ENCODE assay signal across 33 cellular contexts in the genomic region with DNA sequence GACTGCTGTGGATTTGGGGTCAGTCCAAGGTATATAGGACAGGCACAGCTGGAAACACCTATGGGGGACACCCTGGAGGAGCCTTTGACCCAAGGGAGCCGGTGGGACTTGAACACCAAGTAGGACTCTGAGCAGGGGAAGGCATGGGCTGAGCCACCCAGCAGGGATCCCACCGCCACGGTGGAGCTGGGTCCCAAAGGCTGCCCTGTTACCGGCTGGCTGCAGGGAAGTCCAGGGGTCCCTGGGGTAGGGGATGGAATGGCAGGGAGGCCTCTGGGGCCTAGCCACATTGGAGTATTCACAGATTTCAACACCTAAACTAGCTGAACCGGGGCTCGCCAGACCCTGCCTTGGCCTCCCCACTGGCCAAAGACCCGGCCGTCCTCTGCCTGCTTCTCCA.
"Had no signal": no experiment of that assay in that cellular context is flagged by ENCODE, and none has a peak within 500 bp of the region (broad histone marks: within the 10 kb centered on the region; RNA-seq: fewer than 3 reads in every experiment).

No MANE protein-coding gene starts in this region.

- H3K4me3 Mint-ChIP-seq: activated B cell treated with CpG ODN at 0.5 μM for 24 hours; activated CD8-positive, alpha-beta memory T cell treated with anti-CD3 and anti-CD28 coated beads, Interleukin-2, amount 10 ng/mL, durations not matched to agents 7 days and 5 days; activated CD8-positive, alpha-beta T cell treated with anti-CD3 and anti-CD28 coated beads, Interleukin-2, amount 10 ng/mL, durations not matched to agents 7 days and 5 days; activated naive CD4-positive, alpha-beta T cell treated with anti-CD3 and anti-CD28 coated beads, Interleukin-2, amount 10 ng/mL, durations not matched to agents 7 days and 5 days; activated naive CD8-positive, alpha-beta T cell treated with anti-CD3 and anti-CD28 coated beads, Interleukin-2, amount 10 ng/mL, durations not matched to agents 7 days and 5 days; activated T-cell treated with anti-CD3 and anti-CD28 coated beads, Interleukin-2, amount 50 U/mL, for 72 hours; central memory CD8-positive, alpha-beta T cell; effector memory CD8-positive, alpha-beta T cell; T-helper 17 cell; T-helper 2 cell treated with Interferon-gamma antibody and Interleukin-4, amounts not matched to agents 5 μg/mL and 100 μg/mL, for 36 hours had no signal

- DNase-seq: activated B cell treated with CpG ODN at 0.5 μM for 24 hours; activated CD4-positive, alpha-beta T cell treated with anti-CD3 and anti-CD28 coated beads for 48 hours; activated CD4-positive, alpha-beta T cell treated with anti-CD3 and anti-CD28 coated beads, Interleukin-2, amount 50 U/mL, for 1 hour; activated CD4-positive, alpha-beta T cell treated with anti-CD3 and anti-CD28 coated beads, Interleukin-2, amount 50 U/mL, for 48 hours; activated CD8-positive, alpha-beta memory T cell treated with anti-CD3 and anti-CD28 coated beads, Interleukin-2, amount 10 ng/mL, durations not matched to agents 7 days and 5 days; activated CD8-positive, alpha-beta memory T cell treated with anti-CD3 and anti-CD28 coated beads, Interleukin-2, amount 50 U/mL, for 4 hours; activated CD8-positive, alpha-beta T cell treated with anti-CD3 and anti-CD28 coated beads, Interleukin-2, amount 10 ng/mL, durations not matched to agents 7 days and 5 days; activated gamma-delta T cell; activated naive CD4-positive, alpha-beta T cell; activated naive CD4-positive, alpha-beta T cell treated with anti-CD3 and anti-CD28 coated beads, Interleukin-2, amount 10 ng/mL, durations not matched to agents 7 days and 5 days; activated naive CD8-positive, alpha-beta T cell treated with anti-CD3 and anti-CD28 coated beads, Interleukin-2, amount 10 ng/mL, durations not matched to agents 7 days and 5 days; activated T-cell treated with anti-CD3 and anti-CD28 coated beads, Interleukin-2, amount 50 U/mL, for 1 hour; activated T-cell treated with anti-CD3 and anti-CD28 coated beads, Interleukin-2, amount 50 U/mL, for 72 hours; amniotic stem cell; anterior cingulate cortex; brain microvascular endothelial cell; cortex of kidney; dermis blood vessel endothelial cell; effector CD4-positive, alpha-beta T cell; effector memory CD8-positive, alpha-beta T cell; erythroblast; esophagus squamous epithelium; foreskin melanocyte; heart right ventricle; T-helper 1 cell; T-helper 17 cell; T1000; WERI-Rb-1 had no signal

- H3K36me3 Mint-ChIP-seq: activated naive CD4-positive, alpha-beta T cell treated with anti-CD3 and anti-CD28 coated beads, Interleukin-2, amount 10 ng/mL, durations not matched to agents 7 days and 5 days had no signal

- H3K36me3 ChIP-seq: brain microvascular endothelial cell, esophagus squamous epithelium, gastroesophageal sphincter, heart right ventricle, WERI-Rb-1 had no signal

- H3K4me1 ChIP-seq: esophagus squamous epithelium, gastroesophageal sphincter, heart right ventricle had no signal

- H3K27me3 ChIP-seq: brain microvascular endothelial cell, heart right ventricle had no signal

- H3K27ac ChIP-seq: brain microvascular endothelial cell, esophagus squamous epithelium, gastroesophageal sphincter, heart right ventricle, WERI-Rb-1 had no signal

- H3K4me1 Mint-ChIP-seq: activated B cell treated with CpG ODN at 0.5 μM for 24 hours; activated CD8-positive, alpha-beta memory T cell treated with anti-CD3 and anti-CD28 coated beads, Interleukin-2, amount 10 ng/mL, durations not matched to agents 7 days and 5 days; activated naive CD4-positive, alpha-beta T cell treated with anti-CD3 and anti-CD28 coated beads, Interleukin-2, amount 10 ng/mL, durations not matched to agents 7 days and 5 days; activated naive CD8-positive, alpha-beta T cell treated with anti-CD3 and anti-CD28 coated beads, Interleukin-2, amount 10 ng/mL, durations not matched to agents 7 days and 5 days; central memory CD8-positive, alpha-beta T cell; T-helper 17 cell had no signal

- H3K4me3 ChIP-seq: esophagus squamous epithelium, gastroesophageal sphincter, heart right ventricle had no signal

- H3K27ac Mint-ChIP-seq: activated CD8-positive, alpha-beta memory T cell treated with anti-CD3 and anti-CD28 coated beads, Interleukin-2, amount 10 ng/mL, durations not matched to agents 7 days and 5 days; activated CD8-positive, alpha-beta T cell treated with anti-CD3 and anti-CD28 coated beads, Interleukin-2, amount 10 ng/mL, durations not matched to agents 7 days and 5 days; activated naive CD4-positive, alpha-beta T cell treated with anti-CD3 and anti-CD28 coated beads, Interleukin-2, amount 10 ng/mL, durations not matched to agents 7 days and 5 days; activated naive CD4-positive, alpha-beta T cell treated with anti-CD3 and anti-CD28 coated beads, Interleukin-2, amount 50 U/mL, for 72 hours; activated naive CD8-positive, alpha-beta T cell treated with anti-CD3 and anti-CD28 coated beads, Interleukin-2, amount 10 ng/mL, durations not matched to agents 7 days and 5 days; activated T-cell treated with anti-CD3 and anti-CD28 coated beads, Interleukin-2, amount 50 U/mL, for 72 hours; effector memory CD8-positive, alpha-beta T cell; T-helper 17 cell; T-helper 2 cell treated with Interferon-gamma antibody and Interleukin-4, amounts not matched to agents 5 μg/mL and 100 μg/mL, for 36 hours had no signal

- ATAC-seq: activated CD4-positive, CD25-positive, alpha-beta regulatory T cell treated with anti-CD3 and anti-CD28 coated beads, Interleukin-2, amount 50 U/mL, for 24 hours; activated CD8-positive, alpha-beta memory T cell treated with anti-CD3 and anti-CD28 coated beads, Interleukin-2, amount 10 ng/mL, durations not matched to agents 7 days and 5 days; activated CD8-positive, alpha-beta T cell treated with anti-CD3 and anti-CD28 coated beads, Interleukin-2, amount 10 ng/mL, durations not matched to agents 7 days and 5 days; activated naive CD4-positive, alpha-beta T cell treated with anti-CD3 and anti-CD28 coated beads, Interleukin-2, amount 50 U/mL, for 72 hours; activated T-cell treated with anti-CD3 and anti-CD28 coated beads, Interleukin-2, amount 50 U/mL, for 72 hours; effector memory CD8-positive, alpha-beta T cell; gastroesophageal sphincter; heart right ventricle; T-helper 17 cell had no signal
